Comparison of ENCODE assay signal across 24 cellular contexts in genomic region chr2:149617057-149617456, GRCh38.
"Had no signal": no experiment of that assay in that cellular context is flagged by ENCODE, and none has a peak within 500 bp of the region (broad histone marks: within the 10 kb centered on the region; RNA-seq: fewer than 3 reads in every experiment).

No MANE protein-coding gene starts in this region.

- H3K27me3 ChIP-seq: gastrocnemius medialis, heart left ventricle, tibial nerve had no signal

- H3K4me3 Mint-ChIP-seq: activated CD8-positive, alpha-beta T cell treated with anti-CD3 and anti-CD28 coated beads, Interleukin-2, amount 10 ng/mL, durations not matched to agents 7 days and 5 days; activated naive CD4-positive, alpha-beta T cell treated with anti-CD3 and anti-CD28 coated beads, Interleukin-2, amount 50 U/mL, for 24 hours; brain; immature natural killer cell; T-helper 17 cell had no signal

- DNase-seq: activated CD4-positive, alpha-beta T cell treated with anti-CD3 and anti-CD28 coated beads for 48 hours; activated CD8-positive, alpha-beta memory T cell treated with anti-CD3 and anti-CD28 coated beads, Interleukin-2, amount 50 U/mL, for 4 hours; activated CD8-positive, alpha-beta T cell treated with anti-CD3 and anti-CD28 coated beads, Interleukin-2, amount 10 ng/mL, durations not matched to agents 7 days and 5 days; activated effector memory CD4-positive, alpha-beta T cell treated with anti-CD3 and anti-CD28 coated beads, Interleukin-2, amount 50 U/mL, for 16 hours; activated T-cell treated with anti-CD3 and anti-CD28 coated beads, Interleukin-2, amount 50 U/mL, for 48 hours; central memory CD4-positive, alpha-beta T cell; cortex of kidney; effector memory CD4-positive, alpha-beta T cell; gastrocnemius medialis; heart left ventricle; immature natural killer cell; lower lobe of right lung; midbrain; posterior cingulate gyrus; retina; stimulated activated CD4-positive, alpha-beta T cell treated with anti-CD3 and anti-CD28 coated beads, Interleukin-4, amount 100 ng/mL, for 24 hours; stimulated activated naive CD4-positive, alpha-beta T cell; substantia nigra; T-helper 17 cell; WERI-Rb-1 had no signal

- ATAC-seq: activated CD8-positive, alpha-beta T cell treated with anti-CD3 and anti-CD28 coated beads, Interleukin-2, amount 10 ng/mL, durations not matched to agents 7 days and 5 days; gastrocnemius medialis; heart left ventricle; lower lobe of right lung; T-helper 17 cell had no signal

- H3K4me3 ChIP-seq: gastrocnemius medialis, heart left ventricle, lower lobe of right lung, skin epidermis, tibial nerve had no signal

- H3K9me3 Mint-ChIP-seq: activated naive CD4-positive, alpha-beta T cell treated with anti-CD3 and anti-CD28 coated beads, Interleukin-2, amount 50 U/mL, for 24 hours; brain had no signal

- H3K36me3 ChIP-seq: gastrocnemius medialis, heart left ventricle, lower lobe of right lung, tibial nerve, WERI-Rb-1 had no signal

- H3K4me1 Mint-ChIP-seq: activated naive CD4-positive, alpha-beta T cell treated with anti-CD3 and anti-CD28 coated beads, Interleukin-2, amount 50 U/mL, for 24 hours; immature natural killer cell; T-helper 17 cell had no signal

- H3K9me3 ChIP-seq: gastrocnemius medialis, heart left ventricle, lower lobe of right lung, tibial nerve had no signal

- H3K27ac ChIP-seq: gastrocnemius medialis, heart left ventricle, lower lobe of right lung, skin epidermis, tibial nerve, WERI-Rb-1 had no signal

- H3K27ac Mint-ChIP-seq: activated CD8-positive, alpha-beta T cell treated with anti-CD3 and anti-CD28 coated beads, Interleukin-2, amount 10 ng/mL, durations not matched to agents 7 days and 5 days; activated naive CD4-positive, alpha-beta T cell treated with anti-CD3 and anti-CD28 coated beads, Interleukin-2, amount 50 U/mL, for 24 hours; immature natural killer cell; T-helper 17 cell had no signal

- H3K36me3 Mint-ChIP-seq: activated naive CD4-positive, alpha-beta T cell treated with anti-CD3 and anti-CD28 coated beads, Interleukin-2, amount 50 U/mL, for 24 hours; brain; immature natural killer cell had no signal

- H3K27me3 Mint-ChIP-seq: brain had no signal
